Comparison of ENCODE assay signal across 8 cellular contexts in the genomic region with DNA sequence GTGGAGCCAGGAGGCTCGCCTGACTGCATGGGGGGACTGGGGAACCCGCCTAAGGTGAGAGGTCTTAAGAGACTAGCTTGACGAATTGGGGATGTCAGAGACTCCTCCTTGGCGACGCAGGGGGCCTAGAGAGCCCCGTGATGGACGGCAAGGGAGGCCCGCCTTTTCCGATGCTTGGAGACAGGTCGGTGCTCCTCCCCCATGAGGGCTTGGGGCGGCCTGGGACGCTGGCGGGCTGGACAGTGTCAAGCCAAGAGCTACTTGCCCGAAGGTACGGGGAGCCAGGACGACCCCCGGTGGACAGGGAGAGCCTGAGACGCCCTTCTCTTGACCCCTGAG. TPM values are rescaled to one million over a fixed set of nuclear protein-coding genes. Genes with fewer than 3 reads are reported as not detected.
A peak's percentile ranks its signal among the peaks of the same experiment; 100 is the strongest.
DNase-seq lines count a peak whose midpoint lies in the region; ATAC-seq and TF ChIP-seq lines count a peak whose summit lies in the region.

No MANE protein-coding gene starts in this region.

- H3K36me3 ChIP-seq in Panc1 (ENCODE audit: control insufficient read depth, insufficient read depth, low read length): no peaks in the 10 kb centered on the region
- H3K36me3 ChIP-seq in breast epithelium: no peaks in the 10 kb centered on the region

- POLR2A ChIA-PET in Panc1 (lab: Charles Lee): interaction anchor here (0.6 kb wide), 1 partner anchor 458 kb away, joined by 3 read pairs; no protein-coding TSS in a partner anchor

- ATAC-seq in GM18505 (IDR thresholded peaks at IDR 0.05; ENCODE audit: unreplicated experiment) (peak; percentile 41), HG03045 (IDR thresholded peaks at IDR 0.05; ENCODE audit: unreplicated experiment) (peak; percentile 23), Panc1 (peak; percentile 68), HG03095 (IDR thresholded peaks at IDR 0.05; ENCODE audit: unreplicated experiment) (no peak)
- ATAC-seq in stimulated activated effector memory CD8-positive, alpha-beta T cell treated with anti-CD3 and anti-CD28 coated beads, Interleukin-12 subunit alpha, Interleukin-12 subunit beta, amount 100 ng/mL, for 72 hours: peak; percentile 62

- intact Hi-C loops in Panc1 (cut with micrococcal nuclease; ENCODE audit: unreplicated experiment): no loop called here
- intact Hi-C loops in breast epithelium (cut with DNase I; ENCODE audit: low total_unique reads): no loop called here

- H3K4me3 ChIP-seq in Panc1 (ENCODE audit: low read depth in 2 of 2, low read length in 2 of 2) (peak overlapping the region; percentile 82 to 93), breast epithelium (peak overlapping the region; percentile 61 to 98 (median 85))

- H3K27ac ChIP-seq in Panc1 (ENCODE audit: low read length): peak overlapping the region; percentile 87
- H3K27ac ChIP-seq in breast epithelium: peak overlapping the region; percentile 64 to 85

- no peaks in the 10 kb centered on the region for H3K9me3 ChIP-seq in Panc1 (ENCODE audit: control insufficient read depth, insufficient read depth, low read depth, low read length)
- no peaks in the 10 kb centered on the region for H3K9me3 ChIP-seq in breast epithelium

- H3K36me3 Mint-ChIP-seq in stimulated activated effector memory CD8-positive, alpha-beta T cell treated with anti-CD3 and anti-CD28 coated beads, Interleukin-12 subunit alpha, Interleukin-12 subunit beta, amount 100 ng/mL, for 72 hours: peaks cover 36% of the 10 kb centered on the region

- peaks cover 36% of the 10 kb centered on the region for H3K4me1 Mint-ChIP-seq in stimulated activated effector memory CD8-positive, alpha-beta T cell treated with anti-CD3 and anti-CD28 coated beads, Interleukin-12 subunit alpha, Interleukin-12 subunit beta, amount 100 ng/mL, for 72 hours

- CTCF ChIA-PET in Panc1 (lab: Charles Lee): interaction anchor here (0.6 kb wide), 1 partner anchor 46 kb away, joined by 5 read pairs; no protein-coding TSS in a partner anchor

- DNase-seq in AG08396 (ENCODE audit: low spot score): peak; percentile 57
- no peak for DNase-seq in Panc1 (ENCODE audit: low read depth, low spot score)
- DNase-seq in breast epithelium (ENCODE audit: low spot score in 2 of 2): no peak
- DNase-seq in kidney tubule cell (ENCODE audit: low spot score): peak; percentile 48
- no peak for DNase-seq in stimulated activated effector memory CD8-positive, alpha-beta T cell treated with anti-CD3 and anti-CD28 coated beads, Interleukin-12 subunit alpha, Interleukin-12 subunit beta, amount 100 ng/mL, for 72 hours (ENCODE audit: low spot score in 2 of 2)

- H3K9me3 Mint-ChIP-seq in stimulated activated effector memory CD8-positive, alpha-beta T cell treated with anti-CD3 and anti-CD28 coated beads, Interleukin-12 subunit alpha, Interleukin-12 subunit beta, amount 100 ng/mL, for 72 hours: no peaks in the 10 kb centered on the region

- H3K27ac Mint-ChIP-seq in stimulated activated effector memory CD8-positive, alpha-beta T cell treated with anti-CD3 and anti-CD28 coated beads, Interleukin-12 subunit alpha, Interleukin-12 subunit beta, amount 100 ng/mL, for 72 hours: peak overlapping the region; percentile 85

- peak overlapping the region; percentile 87 for H3K4me3 Mint-ChIP-seq in stimulated activated effector memory CD8-positive, alpha-beta T cell treated with anti-CD3 and anti-CD28 coated beads, Interleukin-12 subunit alpha, Interleukin-12 subunit beta, amount 100 ng/mL, for 72 hours

- TF ChIP-seq POLR2A in GM18505 (IDR thresholded peaks at IDR 0.05; ENCODE audit: borderline replicate concordance, extremely low read depth, insufficient read depth, insufficient read length) (no peak), breast epithelium (IDR thresholded peaks at IDR 0.05) (no peak)

- 0 out of 2 replicates have a peak, but pooled peaks have one; percentile 5 for TF ChIP-seq CTCF in Panc1 (IDR thresholded peaks at IDR 0.05)
- no peak for TF ChIP-seq CTCF in breast epithelium (IDR thresholded peaks at IDR 0.05)

- H3K27me3 ChIP-seq in Panc1 (ENCODE audit: control insufficient read depth, insufficient read depth, low read length): no peaks in the 10 kb centered on the region
- no peaks in the 10 kb centered on the region for H3K27me3 ChIP-seq in breast epithelium

- H3K4me1 ChIP-seq in Panc1 (ENCODE audit: control insufficient read depth, insufficient read depth, low read length): peaks cover 14% of the 10 kb centered on the region
- peaks cover 5 to 7% of the 10 kb centered on the region in 2 donors for H3K4me1 ChIP-seq in breast epithelium

- no TSS peak for BruUV-seq in Panc1 (replicated peaks; lab: Mats Ljungman, UMichigan)

- in situ Hi-C loops in Panc1 (cut with HindIII; ENCODE audit: low pct_unique_long_range_greater_than_20kb, low sequenced_read_pairs): no loop called here

RNA-seq across cellular contexts. Expression of gene SDHAF1, which starts 0.6 kb away (rescaled TPM):
- 19.0 TPM for total RNA-seq in Panc1 (2021; ENCODE audit: unreplicated experiment)
- 15.1 TPM for polyA plus RNA-seq in Panc1 (2012; ENCODE audit: insufficient read length)
- total RNA-seq in breast epithelium: 10 to 100 TPM; 47.5 to 58.8 (median 48.8) TPM

RNA-seq across cellular contexts. Expression of gene SYNE4, which starts 13.0 kb away (rescaled TPM):
- total RNA-seq in Panc1 (2021; ENCODE audit: unreplicated experiment) (1.1 TPM), breast epithelium (10 to 100 TPM in 1 of 3 donors, 1 to 10 TPM in 1, under 1 TPM in 1; 0.16 to 15.5 (median 9.5) TPM)
- 0.68 TPM for polyA plus RNA-seq in Panc1 (2012; ENCODE audit: insufficient read length)

RNA-seq across cellular contexts. Expression of gene ALKBH6, which starts 18.4 kb away (rescaled TPM):
- total RNA-seq in Panc1 (2021; ENCODE audit: unreplicated experiment) (44.8 TPM), breast epithelium (10 to 100 TPM; 18.0 to 23.0 (median 20.3) TPM)
- 50.3 TPM for polyA plus RNA-seq in Panc1 (2012; ENCODE audit: insufficient read length)

RNA-seq across cellular contexts. Expression of gene CLIP3, which starts 37.0 kb away (rescaled TPM):
- total RNA-seq in Panc1 (2021; ENCODE audit: unreplicated experiment) (4.7 TPM), breast epithelium (10 to 100 TPM in 1 of 3 donors, 1 to 10 TPM in 2; 7.5 to 13.4 (median 7.6) TPM)
- polyA plus RNA-seq in Panc1 (2012; ENCODE audit: insufficient read length): 10.6 TPM

RNA-seq across cellular contexts. Expression of gene THAP8, which starts 58.5 kb away (rescaled TPM):
- total RNA-seq in Panc1 (2021; ENCODE audit: unreplicated experiment) (9.6 TPM), breast epithelium (10 to 100 TPM in 2 of 3 donors, 1 to 10 TPM in 1; 8.6 to 11.0 (median 10.2) TPM)
- polyA plus RNA-seq in Panc1 (2012; ENCODE audit: insufficient read length): 22.0 TPM

Comparison
In these comparisons a context has a peak if more than half of its experiments do, and no peak if none do; other contexts are left out.
1. DNase-seq: peak in AG08396 (single experiment) and kidney tubule cell (single experiment); none in Panc1 (single experiment), breast epithelium (0 of 2) and stimulated activated effector memory CD8-positive, alpha-beta T cell treated with anti-CD3 and anti-CD28 coated beads, Interleukin-12 subunit alpha, Interleukin-12 subunit beta, amount 100 ng/mL, for 72 hours (0 of 2).